ENCODE assay signal across 12 cellular contexts in the genomic region with DNA sequence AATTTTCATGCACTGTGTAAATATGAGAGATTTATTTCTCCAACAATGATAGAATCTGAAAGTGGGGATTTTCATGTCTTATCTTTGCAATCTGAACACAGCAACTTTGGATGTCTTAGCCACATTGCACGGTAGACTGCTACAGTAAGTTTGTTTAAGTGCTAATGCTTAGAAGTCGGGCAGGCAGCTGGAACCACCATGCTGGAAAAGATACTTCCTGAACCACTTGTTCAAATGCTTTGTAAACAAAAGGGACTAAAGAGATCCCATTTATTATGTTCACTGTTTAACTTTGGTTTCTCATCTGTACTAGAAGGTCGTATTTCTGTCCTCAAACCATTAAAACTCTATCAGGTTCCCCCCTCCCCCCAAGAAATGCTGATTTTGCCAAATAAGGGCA.
A peak's percentile ranks its signal among the peaks of the same experiment; 100 is the strongest.
DNase-seq lines count a peak whose midpoint lies in the region; ATAC-seq lines count a peak whose summit lies in the region.
"Had no signal": no experiment of that assay in that cellular context is flagged by ENCODE, and none has a peak within 500 bp of the region (broad histone marks: within the 10 kb centered on the region; RNA-seq: fewer than 3 reads in every experiment).

No MANE protein-coding gene starts in this region.

- WGBS in right cardiac atrium, result 66% methylated on average over 3 of the region's 3 CpGs

- no peaks in the 10 kb centered on the region for H3K9me3 ChIP-seq in right cardiac atrium (ENCODE audit: control insufficient read depth, low read length)

- intact Hi-C loops in right cardiac atrium (cut with DNase I), result no loop called here

- peaks cover 1% of the 10 kb centered on the region for H3K4me1 ChIP-seq in right cardiac atrium (ENCODE audit: control insufficient read depth, insufficient read depth, low read length)

- H3K27ac ChIP-seq in right cardiac atrium (ENCODE audit: low read length), result no peak overlapping the region

- H3K27me3 ChIP-seq in right cardiac atrium (ENCODE audit: control insufficient read depth, insufficient read depth), result no peaks in the 10 kb centered on the region

- no peak for ATAC-seq in right cardiac atrium
- no peak for ATAC-seq in HG03460 (IDR thresholded peaks at IDR 0.05; ENCODE audit: unreplicated experiment)

- DNase-seq in DMS79 treated with DMSO at 0.1 percent for 48 hours (lab: John Stamatoyannopoulos, UW) (peak; percentile 69), NCI-H1092 treated with DMSO at 0.1 percent for 48 hours (lab: John Stamatoyannopoulos, UW) (peak; percentile 44), SHP77 treated with DMSO at 0.1 percent for 48 hours (lab: John Stamatoyannopoulos, UW) (peak; percentile 2), left kidney (ENCODE audit: low read depth, low spot score) (peak; percentile 87), AML-193 (lab: John Stamatoyannopoulos, UW) (no peak), right cardiac atrium (no peak)
- no peak for DNase-seq in activated CD4-positive, CD25-positive, alpha-beta regulatory T cell treated with anti-CD3 and anti-CD28 coated beads, Interleukin-2, amount 50 U/mL, for 72 hours
- DNase-seq: amygdala; NCI-H2171 treated with DMSO at 0.1 percent for 48 hours; stimulated activated CD4-positive, alpha-beta T cell treated with anti-CD3 and anti-CD28 coated beads, Interleukin-15, amount 100 ng/mL, for 24 hours had no signal

- H3K4me3 ChIP-seq in right cardiac atrium (ENCODE audit: low read length), result no peak overlapping the region
- H3K4me3 ChIP-seq: lung had no signal

Comparison
In these comparisons a context has a peak if more than half of its experiments do, and no peak if none do; other contexts are left out.
1. DNase-seq: peak in DMS79 treated with DMSO at 0.1 percent for 48 hours (single experiment), NCI-H1092 treated with DMSO at 0.1 percent for 48 hours (single experiment), SHP77 treated with DMSO at 0.1 percent for 48 hours (single experiment) and left kidney (single experiment); none in AML-193 (0 of 2), right cardiac atrium (0 of 3) and activated CD4-positive, CD25-positive, alpha-beta regulatory T cell treated with anti-CD3 and anti-CD28 coated beads, Interleukin-2, amount 50 U/mL, for 72 hours (single experiment).